In the genomic region with DNA sequence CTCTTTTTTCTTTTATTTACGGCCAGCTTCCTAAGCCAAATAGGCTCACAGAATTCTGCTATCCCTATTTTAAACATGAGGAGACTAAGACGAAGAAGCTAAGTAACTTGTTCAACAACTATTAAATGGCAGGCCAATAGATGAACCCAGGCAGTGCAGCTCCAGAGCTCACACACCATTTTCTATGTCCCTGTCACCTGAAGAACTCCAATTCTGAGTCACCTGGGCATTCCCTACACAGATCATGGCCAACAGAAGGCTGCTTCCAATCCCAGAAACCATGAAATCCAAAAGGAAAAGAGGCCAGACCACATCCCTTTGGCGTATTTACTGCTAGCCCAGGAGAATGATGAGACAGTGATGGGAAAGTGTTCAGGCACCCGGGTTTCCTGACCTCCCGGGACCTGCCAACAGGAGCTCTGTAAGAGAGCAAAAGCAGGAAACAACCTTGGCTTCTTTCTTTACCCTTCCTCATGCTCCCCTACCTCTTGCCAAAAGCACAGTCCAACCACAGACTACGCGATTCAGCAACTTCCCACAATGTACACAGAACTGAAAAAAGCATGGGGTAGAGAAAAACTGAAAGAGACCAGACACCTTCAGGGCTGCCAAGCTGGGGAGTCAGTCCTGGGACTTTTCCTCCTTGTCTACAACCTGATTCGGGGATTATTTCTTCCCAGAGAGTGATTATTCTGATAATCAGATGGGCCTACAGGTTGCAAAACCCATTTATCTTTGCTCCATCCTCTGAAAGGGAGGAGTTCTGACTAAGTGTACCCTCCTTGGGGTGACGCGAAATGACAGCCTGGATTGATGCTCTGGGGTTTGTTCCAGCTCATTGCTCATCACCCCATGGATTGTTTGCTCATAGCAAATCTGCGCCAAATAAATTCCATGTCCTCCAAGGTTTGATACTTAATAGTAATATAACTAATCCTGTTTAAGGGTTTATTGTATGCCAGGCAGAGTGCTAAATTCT, we compare ENCODE assay signal across 1 cellular context.
TF ChIP-seq lines count a peak whose summit lies in the region.

No MANE protein-coding gene starts in this region.

TF ChIP-seq in SK-N-SH, 30 proteins besides CTCF, POLR2A, EP300 and RAD21 (continued from another document):
- no peak for TF ChIP-seq REST (IDR thresholded peaks at IDR 0.05; ENCODE audit: low read depth, low read length)
- no peak for TF ChIP-seq YY1 (IDR thresholded peaks at IDR 0.05; ENCODE audit: low read depth)
